23 cellular contexts compared by ENCODE assay signal in genomic region chr20:32986331-32986966, GRCh38. TPM values are rescaled to one million over a fixed set of nuclear protein-coding genes. Genes with fewer than 3 reads are reported as not detected.
DNase-seq lines count a peak whose midpoint lies in the region; ATAC-seq, FAIRE-seq and TF ChIP-seq lines count a peak whose summit lies in the region.
"Had no signal": no experiment of that assay in that cellular context is flagged by ENCODE, and none has a peak within 500 bp of the region (broad histone marks: within the 10 kb centered on the region; RNA-seq: fewer than 3 reads in every experiment).

No MANE protein-coding gene starts in this region.

- intact Hi-C loops in posterior vena cava (cut with DNase I) = no loop called here

- H4K91ac ChIP-seq in H1 (replicated peaks; ENCODE audit: insufficient read length, low read length) = no peak overlapping the region

- H2BK5ac ChIP-seq in H1 (ENCODE audit: low read depth, low read length) = 0 out of 2 replicates have a peak overlapping the region, but pooled peaks have one; percentile 35

- CTCF ChIA-PET in activated naive CD4-positive, alpha-beta T cell treated with anti-CD3 and anti-CD28 coated beads, Interleukin-2, amount 10 ng/mL, durations not matched to agents 7 days and 5 days (lab: Charles Lee) = interaction anchor here (1.5 to 1.6 kb wide), 2 partner anchors 18 to 85 kb away, joined by 3 to 4 read pairs; partner anchors contain the start of gene SUN5
- CTCF ChIA-PET in H1 (lab: Charles Lee; ENCODE audit: partially characterized antibody) = interaction anchor here (1.2 to 5.4 kb wide), 7 partner anchors 9 to 226 kb away, joined by 3 to 53 read pairs (median 11); partner anchors contain the start of gene SUN5

- H3K27ac Mint-ChIP-seq in activated naive CD4-positive, alpha-beta T cell treated with anti-CD3 and anti-CD28 coated beads, Interleukin-2, amount 10 ng/mL, durations not matched to agents 7 days and 5 days = no peak overlapping the region
- peak overlapping the region in 2 of 3 donors; percentile 47 to 85 for H3K27ac Mint-ChIP-seq in CD4-positive, CD25-positive, alpha-beta regulatory T cell
- H3K27ac Mint-ChIP-seq: CD14-positive monocyte, GM23338 had no signal

- no peak for TF ChIP-seq CTCF in H1 (IDR thresholded peaks at IDR 0.05; ENCODE audit: control extremely low read depth in 1 of 3, insufficient read depth in 1 of 3, low read depth in 1 of 3, low read length in 3 of 3)

- H3K27me3 Mint-ChIP-seq in activated naive CD4-positive, alpha-beta T cell treated with anti-CD3 and anti-CD28 coated beads, Interleukin-2, amount 10 ng/mL, durations not matched to agents 7 days and 5 days = no peaks in the 10 kb centered on the region
- H3K27me3 Mint-ChIP-seq in CD4-positive, CD25-positive, alpha-beta regulatory T cell = no peaks in the 10 kb centered on the region

- H3K4me2 ChIP-seq in H1 (ENCODE audit: insufficient read depth in 1 of 2, low read depth in 2 of 2, low read length in 2 of 2) = no peak overlapping the region
- H3K4me2 ChIP-seq: GM23338 had no signal

- no peak overlapping the region for H2AK5ac ChIP-seq in H1 (ENCODE audit: low read depth, low read length)

- no peak for ATAC-seq in CD4-positive, CD25-positive, alpha-beta regulatory T cell (ENCODE audit: low read depth in 2 of 2)
- ATAC-seq: GM23338 had no signal

- no peak overlapping the region for H3K18ac ChIP-seq in H1 (ENCODE audit: extremely low read depth, low read length)

- no peaks in the 10 kb centered on the region for H3K36me3 Mint-ChIP-seq in activated naive CD4-positive, alpha-beta T cell treated with anti-CD3 and anti-CD28 coated beads, Interleukin-2, amount 10 ng/mL, durations not matched to agents 7 days and 5 days
- H3K36me3 Mint-ChIP-seq in CD4-positive, CD25-positive, alpha-beta regulatory T cell = no peaks in the 10 kb centered on the region
- H3K36me3 Mint-ChIP-seq: CD14-positive monocyte had no signal

- no peaks in the 10 kb centered on the region for H3K27me3 ChIP-seq in CD4-positive, CD25-positive, alpha-beta regulatory T cell (ENCODE audit: control insufficient read depth, insufficient read depth, low read length)
- no peaks in the 10 kb centered on the region for H3K27me3 ChIP-seq in H1 (replicated peaks in 1 of 4; ENCODE audit: control insufficient read depth in 3 of 4, extremely low read depth in 1 of 4, insufficient read depth in 3 of 4, low read length in 3 of 4)

- TF ChIP-seq EP300 in H1 (IDR thresholded peaks at IDR 0.05; ENCODE audit: borderline replicate concordance in 1 of 2, low read depth in 2 of 2, low read length in 2 of 2) = no peak

- DNase-seq in activated naive CD4-positive, alpha-beta T cell treated with anti-CD3 and anti-CD28 coated beads, Interleukin-2, amount 10 ng/mL, durations not matched to agents 7 days and 5 days = peak; percentile 18
- no peak for DNase-seq in activated naive CD4-positive, alpha-beta T cell treated with Interleukin-2 at 50 U/mL for 16 hours
- DNase-seq in CD4-positive, CD25-positive, alpha-beta regulatory T cell = no peak
- DNase-seq in H1 (ENCODE audit: low read depth in 1 of 2, low spot score in 2 of 2) (no peak), posterior vena cava (ENCODE audit: low spot score) (peak; percentile 78), GM19239 (ENCODE audit: insufficient read length, low spot score) (no peak), COLO668 (lab: John Stamatoyannopoulos, UW; ENCODE audit: unreplicated experiment) (no peak), NOMO-1 treated with dmso at 0.1 percent for 144 hours (lab: John Stamatoyannopoulos, UW; ENCODE audit: unreplicated experiment) (no peak)
- DNase-seq: AML-193, DMS79 treated with DMSO at 0.1 percent for 48 hours, Kasumi-1, NCI-H1417, NCI-H1694 treated with DMSO at 0.1 percent for 48 hours, NCI-H446, NCI-H526, OCI-M1, SHP77 had no signal

- H2BK120ac ChIP-seq in H1 (replicated peaks; ENCODE audit: low read depth, low read length) = no peak overlapping the region

- H2BK20ac ChIP-seq in H1 (ENCODE audit: low read length) = no peak overlapping the region

- POLR2A ChIA-PET in H1 (lab: Charles Lee; ENCODE audit: partially characterized antibody) = interaction anchor here (1.1 kb wide), 1 partner anchor 10 kb away, joined by 3 read pairs; no protein-coding TSS in a partner anchor

- no peak overlapping the region for H2AFZ ChIP-seq in H1 (ENCODE audit: low read length)
- H2AFZ ChIP-seq: GM23338 had no signal

- H3K14ac ChIP-seq in H1 (ENCODE audit: insufficient read length) = no peak overlapping the region

- peak overlapping the region; percentile 62; the same call in 1 of the 2 replicates for H4K8ac ChIP-seq in H1 (ENCODE audit: extremely low read depth, insufficient read depth, low read length)

- 94% methylated on average over 16 of the region's 18 CpGs; no CpG with 5 or more reads in 1 of the 2 experiments for WGBS in H1 (ENCODE audit: extremely low coverage in 1 of 2, insufficient coverage in 1 of 2, insufficient read length in 1 of 2, insufficient replicate concordance in 2 of 2, low coverage in 1 of 2, low lambda C conversion rate in 2 of 2, missing lambda C conversion rate in 1 of 2), 2 experiments

- 0 out of 2 replicates have a peak overlapping the region, but pooled peaks have one; percentile 29 for H2BK15ac ChIP-seq in H1 (ENCODE audit: low read length)

- no peaks in the 10 kb centered on the region for H3K9me3 Mint-ChIP-seq in activated naive CD4-positive, alpha-beta T cell treated with anti-CD3 and anti-CD28 coated beads, Interleukin-2, amount 10 ng/mL, durations not matched to agents 7 days and 5 days
- H3K9me3 Mint-ChIP-seq in CD4-positive, CD25-positive, alpha-beta regulatory T cell = no peaks in the 10 kb centered on the region
- H3K9me3 Mint-ChIP-seq: CD14-positive monocyte, GM23338 had no signal

- H4K20me1 ChIP-seq in H1 (replicated peaks in 1 of 2; ENCODE audit: control insufficient read depth in 1 of 2, insufficient read depth in 2 of 2, low read length in 2 of 2) = no peaks in the 10 kb centered on the region

- FAIRE-seq in H1 (lab: Jason Lieb, UNC) (no peak), GM19239 (lab: Jason Lieb, UNC) (no peak)
- FAIRE-seq: RCC 7860 had no signal

- H4K5ac ChIP-seq in H1 (ENCODE audit: insufficient read length, low read depth, low read length) = no peak overlapping the region

- H3K23ac ChIP-seq in H1 (ENCODE audit: insufficient read length) = no peak overlapping the region

- no peak overlapping the region for H3K4me3 ChIP-seq in CD4-positive, CD25-positive, alpha-beta regulatory T cell (ENCODE audit: low read depth, low read length)
- H3K4me3 ChIP-seq in H1 (ENCODE audit: extremely low read depth in 1 of 4, insufficient read depth in 2 of 4, low read depth in 3 of 4, low read length in 4 of 4) = no peak overlapping the region
- H3K4me3 ChIP-seq: GM23338 had no signal

- no peaks in the 10 kb centered on the region for H3K79me2 ChIP-seq in H1 (ENCODE audit: control insufficient read depth in 1 of 2, insufficient read depth in 2 of 2, low read length in 2 of 2)

- no peak overlapping the region for H3K56ac ChIP-seq in H1 (replicated peaks; ENCODE audit: insufficient read length, low read depth, low read length)

- no peak overlapping the region for H2BK12ac ChIP-seq in H1 (ENCODE audit: low read depth, low read length)

- H3K36me3 ChIP-seq in CD4-positive, CD25-positive, alpha-beta regulatory T cell (ENCODE audit: control insufficient read depth, insufficient read depth, low read length) = no peaks in the 10 kb centered on the region
- H3K36me3 ChIP-seq in H1 (ENCODE audit: control insufficient read depth in 2 of 4, insufficient read depth in 4 of 4, low read length in 3 of 4) = no peaks in the 10 kb centered on the region

- H3K23me2 ChIP-seq in H1 (ENCODE audit: low read depth, low read length) = no peaks in the 10 kb centered on the region

- H3K4me3 Mint-ChIP-seq in activated naive CD4-positive, alpha-beta T cell treated with anti-CD3 and anti-CD28 coated beads, Interleukin-2, amount 10 ng/mL, durations not matched to agents 7 days and 5 days = no peak overlapping the region
- H3K4me3 Mint-ChIP-seq in CD4-positive, CD25-positive, alpha-beta regulatory T cell = no peak overlapping the region
- H3K4me3 Mint-ChIP-seq: CD14-positive monocyte, GM23338 had no signal

- no peaks in the 10 kb centered on the region for H3K9me3 ChIP-seq in CD4-positive, CD25-positive, alpha-beta regulatory T cell (ENCODE audit: control insufficient read depth in 2 of 2, low read length in 2 of 2)
- H3K9me3 ChIP-seq in H1 (ENCODE audit: insufficient read depth in 2 of 2, low read depth in 1 of 2, low read length in 1 of 2) = no peaks in the 10 kb centered on the region

- no peak for TF ChIP-seq RAD21 in H1 (IDR thresholded peaks at IDR 0.05 in 1 of 2, conservative IDR thresholded peaks at IDR 0.05 in 1 of 2; ENCODE audit: low read depth in 2 of 2, low read length in 2 of 2)

- peaks cover 5% of the 10 kb centered on the region for H3K4me1 ChIP-seq in CD4-positive, CD25-positive, alpha-beta regulatory T cell (ENCODE audit: control insufficient read depth, insufficient read depth, low read length, poor library complexity, severe bottlenecking)
- no peaks in the 10 kb centered on the region; a peak in 1 of 7 replicates for H3K4me1 ChIP-seq in H1 (replicated peaks in 1 of 4; ENCODE audit: control insufficient read depth in 3 of 4, insufficient read depth in 4 of 4, low read length in 3 of 4)

- no peaks in the 10 kb centered on the region for H3K79me1 ChIP-seq in H1 (ENCODE audit: low read depth, low read length)

- TF ChIP-seq POLR2A in H1 (IDR thresholded peaks at IDR 0.05; ENCODE audit: control extremely low read depth in 1 of 2, low read depth in 2 of 2, low read length in 2 of 2) = no peak

- no peak overlapping the region for H3K9ac ChIP-seq in H1 (replicated peaks in 1 of 4; ENCODE audit: extremely low read depth in 1 of 4, low read depth in 3 of 4, low read length in 3 of 4)

- no peak overlapping the region for H3K27ac ChIP-seq in CD4-positive, CD25-positive, alpha-beta regulatory T cell (ENCODE audit: insufficient read depth, low read length, poor library complexity, severe bottlenecking)
- H3K27ac ChIP-seq in H1 (ENCODE audit: low read depth, low read length) = no peak overlapping the region

- H3K4me1 Mint-ChIP-seq in activated naive CD4-positive, alpha-beta T cell treated with anti-CD3 and anti-CD28 coated beads, Interleukin-2, amount 10 ng/mL, durations not matched to agents 7 days and 5 days = peaks cover 5% of the 10 kb centered on the region
- H3K4me1 Mint-ChIP-seq in CD4-positive, CD25-positive, alpha-beta regulatory T cell = peaks cover 0 to 34% (median 16%) of the 10 kb centered on the region in 4 donors
- H3K4me1 Mint-ChIP-seq: CD14-positive monocyte, GM23338 had no signal

- no peak overlapping the region for H3K4ac ChIP-seq in H1 (replicated peaks; ENCODE audit: insufficient read length, low read depth, low read length)

RNA-seq across cellular contexts. Expression of gene SUN5, which starts 17.8 kb away (rescaled TPM):
- not detected for total RNA-seq in CD4-positive, CD25-positive, alpha-beta regulatory T cell
- polyA plus RNA-seq in CD4-positive, CD25-positive, alpha-beta regulatory T cell = not detected
- total RNA-seq in H1 (2021; fragmentation: NEBNext Ultra II Directional; extraction: Animal tissue kit (Norgen Biotek cat#: 25700)) = not detected in 2 replicates
- polyA plus RNA-seq in H1 (2011; rRNA removed) = not detected in 2 replicates
- polyA plus RNA-seq in H1 (2011; cell fraction: cytosol; rRNA removed) = not detected
- polyA plus RNA-seq in H1 (2011; cell fraction: nucleus; rRNA removed) = not detected
- not detected in 4 replicates for polyA plus RNA-seq in H1 (2012, experiment 1 of 2)
- not detected for polyA plus RNA-seq in H1 (2012, experiment 2 of 2)
- not detected for polyA plus RNA-seq in H1 (2013, experiment 1 of 2)
- not detected for polyA plus RNA-seq in H1 (2013, experiment 2 of 2)
- not detected in 2 replicates for polyA minus RNA-seq in H1 (2011; rRNA and poly(A)+ RNA removed)
- not detected for polyA minus RNA-seq in H1 (2011; cell fraction: cytosol; rRNA and poly(A)+ RNA removed)
- not detected for polyA minus RNA-seq in H1 (2011; cell fraction: nucleus; rRNA and poly(A)+ RNA removed)
- not detected for total RNA-seq in posterior vena cava
- total RNA-seq: A172, GM23338, MCF 10A had no signal
- polyA plus RNA-seq: AG04450, CD14-positive monocyte, GM23338 had no signal

RNA-seq across cellular contexts. Expression of gene BPIFB2, which starts 21.1 kb away (rescaled TPM):
- total RNA-seq in CD4-positive, CD25-positive, alpha-beta regulatory T cell = not detected
- polyA plus RNA-seq in CD4-positive, CD25-positive, alpha-beta regulatory T cell = not detected
- not detected in 2 replicates for total RNA-seq in H1 (2021; fragmentation: NEBNext Ultra II Directional; extraction: Animal tissue kit (Norgen Biotek cat#: 25700))
- polyA plus RNA-seq in H1 (2011; rRNA removed) = not detected in 2 replicates
- polyA plus RNA-seq in H1 (2011; cell fraction: cytosol; rRNA removed) = 0.62 TPM
- polyA plus RNA-seq in H1 (2011; cell fraction: nucleus; rRNA removed) = not detected
- polyA plus RNA-seq in H1 (2012, experiment 1 of 2) = not detected in 4 replicates
- 0.13 TPM for polyA plus RNA-seq in H1 (2012, experiment 2 of 2)
- not detected for polyA plus RNA-seq in H1 (2013, experiment 1 of 2)
- not detected for polyA plus RNA-seq in H1 (2013, experiment 2 of 2)
- 0.15 TPM in 1 of 2 replicates, not detected in the other for polyA minus RNA-seq in H1 (2011; rRNA and poly(A)+ RNA removed)
- not detected for polyA minus RNA-seq in H1 (2011; cell fraction: cytosol; rRNA and poly(A)+ RNA removed)
- polyA minus RNA-seq in H1 (2011; cell fraction: nucleus; rRNA and poly(A)+ RNA removed) = not detected
- not detected for total RNA-seq in posterior vena cava
- total RNA-seq: A172, GM23338, MCF 10A had no signal
- polyA plus RNA-seq: AG04450, CD14-positive monocyte, GM23338 had no signal

RNA-seq across cellular contexts. Expression of gene BPIFB6, which starts 45.0 kb away (rescaled TPM):
- not detected for total RNA-seq in CD4-positive, CD25-positive, alpha-beta regulatory T cell
- not detected for polyA plus RNA-seq in CD4-positive, CD25-positive, alpha-beta regulatory T cell
- total RNA-seq in H1 (2021; fragmentation: NEBNext Ultra II Directional; extraction: Animal tissue kit (Norgen Biotek cat#: 25700)) = not detected in 2 replicates
- polyA plus RNA-seq in H1 (2011; rRNA removed) = not detected in 2 replicates
- polyA plus RNA-seq in H1 (2011; cell fraction: cytosol; rRNA removed) = not detected
- not detected for polyA plus RNA-seq in H1 (2011; cell fraction: nucleus; rRNA removed)
- not detected in 4 replicates for polyA plus RNA-seq in H1 (2012, experiment 1 of 2)
- not detected for polyA plus RNA-seq in H1 (2012, experiment 2 of 2)
- polyA plus RNA-seq in H1 (2013, experiment 1 of 2) = not detected
- not detected for polyA plus RNA-seq in H1 (2013, experiment 2 of 2)
- polyA minus RNA-seq in H1 (2011; rRNA and poly(A)+ RNA removed) = not detected in 2 replicates
- polyA minus RNA-seq in H1 (2011; cell fraction: cytosol; rRNA and poly(A)+ RNA removed) = not detected
- polyA minus RNA-seq in H1 (2011; cell fraction: nucleus; rRNA and poly(A)+ RNA removed) = not detected
- total RNA-seq in posterior vena cava = not detected
- total RNA-seq: A172, GM23338, MCF 10A had no signal
- polyA plus RNA-seq: AG04450, CD14-positive monocyte, GM23338 had no signal

Comparison
In these comparisons a context has a peak if more than half of its experiments do, and no peak if none do; other contexts are left out.
1. DNase-seq: peak in activated naive CD4-positive, alpha-beta T cell treated with anti-CD3 and anti-CD28 coated beads, Interleukin-2, amount 10 ng/mL, durations not matched to agents 7 days and 5 days (single experiment) and posterior vena cava (single experiment); none in activated naive CD4-positive, alpha-beta T cell treated with Interleukin-2 at 50 U/mL for 16 hours (single experiment), CD4-positive, CD25-positive, alpha-beta regulatory T cell (0 of 3), H1 (0 of 2), GM19239 (single experiment), COLO668 (single experiment) and NOMO-1 treated with dmso at 0.1 percent for 144 hours (single experiment).